ENCODE assay signal across 27 cellular contexts in the genomic region with DNA sequence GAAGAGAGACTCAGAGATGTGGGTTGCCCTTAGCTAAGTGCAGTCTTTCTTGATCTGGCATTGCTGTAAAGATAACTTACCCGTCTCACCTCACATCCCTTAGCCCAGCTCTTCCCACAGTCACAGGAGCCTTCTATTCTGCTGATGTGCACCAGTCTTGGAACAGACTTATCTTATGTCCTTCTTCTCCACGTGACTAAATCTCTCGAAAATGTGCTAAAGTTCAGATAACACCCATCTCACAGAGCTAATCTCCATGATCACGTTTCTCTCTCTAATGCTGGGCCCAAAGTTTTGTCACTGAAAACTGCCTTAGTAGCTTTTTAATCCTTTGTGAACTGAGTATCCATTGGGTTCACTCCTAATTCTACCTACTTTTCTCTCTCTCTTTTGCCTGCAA.
"Had no signal": no experiment of that assay in that cellular context is flagged by ENCODE, and none has a peak within 500 bp of the region (broad histone marks: within the 10 kb centered on the region; RNA-seq: fewer than 3 reads in every experiment).

No MANE protein-coding gene starts in this region.

- H3K9me3 ChIP-seq: left lung, lower lobe of right lung, neutrophil, right atrium auricular region, right lobe of liver, stomach, testis, thyroid gland, transverse colon, upper lobe of right lung had no signal

- DNase-seq: kidney glomerular epithelial cell; left lung; lower lobe of right lung; mammary epithelial cell; mesenchymal stem cell; naive B cell; natural killer cell; occipital lobe; right lobe of liver; stimulated activated CD4-positive, alpha-beta T cell treated with anti-CD3 and anti-CD28 coated beads, Interleukin-1b, Interleukin-23, amount 100 ng/mL, for 48 hours; stimulated activated CD4-positive, alpha-beta T cell treated with anti-CD3 and anti-CD28 coated beads, Interleukin-2, amount 100 ng/mL, for 48 hours; stimulated activated naive B cell treated with anti-CD40 and anti-IgM and Interleukin-4, amounts not matched to agents 10 μg/mL and 1 μg/mL and 100 μg/mL, for 72 hours; stimulated activated naive CD8-positive, alpha-beta T cell treated with anti-CD3 and anti-CD28 coated beads, Interleukin-15, Interleukin-2, amounts not matched to agents 100 U/mL and 50 U/mL, for 24 hours; stomach; testis; thyroid gland; upper lobe of right lung had no signal

- ATAC-seq: left lung; lower lobe of right lung; natural killer cell; stimulated activated naive B cell treated with anti-CD40 and anti-IgM and Interleukin-4, amounts not matched to agents 10 μg/mL and 1 μg/mL and 100 μg/mL, for 72 hours; stimulated activated naive CD8-positive, alpha-beta T cell treated with anti-CD3 and anti-CD28 coated beads, Interleukin-15, Interleukin-2, amounts not matched to agents 100 U/mL and 50 U/mL, for 24 hours; upper lobe of right lung had no signal

- H3K27ac ChIP-seq: hepatocyte, left lung, lower lobe of right lung, neural progenitor cell, neutrophil, right atrium auricular region, right lobe of liver, stomach, testis, thyroid gland, transverse colon, upper lobe of right lung had no signal

- FAIRE-seq: keratinocyte, urothelium cell line had no signal

- H3K4me3 Mint-ChIP-seq: naive B cell; natural killer cell; nephron progenitor cell; neural progenitor cell; stimulated activated naive B cell treated with anti-CD40 and anti-IgM and Interleukin-4, amounts not matched to agents 10 μg/mL and 1 μg/mL and 100 μg/mL, for 72 hours had no signal

- H2AFZ ChIP-seq: hepatocyte, neural progenitor cell had no signal

- H3K27me3 Mint-ChIP-seq: naive B cell; progenitor cell of endocrine pancreas; stimulated activated naive B cell treated with anti-CD40 and anti-IgM and Interleukin-4, amounts not matched to agents 10 μg/mL and 1 μg/mL and 100 μg/mL, for 72 hours had no signal

- H3K27me3 ChIP-seq: hepatocyte, left lung, neural progenitor cell, neutrophil, right atrium auricular region, right lobe of liver, stomach, testis, thyroid gland, transverse colon, upper lobe of right lung had no signal

- H3K9me3 Mint-ChIP-seq: naive B cell; natural killer cell; nephron progenitor cell; neural progenitor cell; stimulated activated naive B cell treated with anti-CD40 and anti-IgM and Interleukin-4, amounts not matched to agents 10 μg/mL and 1 μg/mL and 100 μg/mL, for 72 hours had no signal

- H3K4me1 Mint-ChIP-seq: naive B cell, natural killer cell, nephron progenitor cell, neural progenitor cell had no signal

- H3K4me1 ChIP-seq: left lung, lower lobe of right lung, neural progenitor cell, right lobe of liver, stomach, thyroid gland, upper lobe of right lung had no signal

- H3K4me3 ChIP-seq: hepatocyte, left lung, lower lobe of right lung, neural progenitor cell, right atrium auricular region, right lobe of liver, smooth muscle cell, stomach, testis, thyroid gland, transverse colon, upper lobe of right lung had no signal

- H3K9ac ChIP-seq: neural progenitor cell had no signal

- H3K27ac Mint-ChIP-seq: natural killer cell; nephron progenitor cell; neural progenitor cell; progenitor cell of endocrine pancreas; stimulated activated naive B cell treated with anti-CD40 and anti-IgM and Interleukin-4, amounts not matched to agents 10 μg/mL and 1 μg/mL and 100 μg/mL, for 72 hours had no signal

- H3K4me2 ChIP-seq: hepatocyte, neural progenitor cell, smooth muscle cell had no signal

- H3K36me3 ChIP-seq: neural progenitor cell had no signal
